Comparison of ENCODE assay signal across 1 cellular context in genomic region chr1:36285450-36286101, GRCh38.
A peak's percentile ranks its signal among the peaks of the same experiment; 100 is the strongest.
TF ChIP-seq lines count a peak whose summit lies in the region.

No MANE protein-coding gene starts in this region.

TF ChIP-seq in HepG2, 621 proteins besides CTCF, POLR2A, EP300 and RAD21 (continued from another document):
- TF ChIP-seq ESRRA (CRISPR knock-in tag; IDR thresholded peaks at IDR 0.05; ENCODE audit: low read depth) (no peak; the same call in 1 of the 2 replicates), MTA3 (CRISPR knock-in tag; IDR thresholded peaks at IDR 0.05) (no peak), MTA1 (CRISPR knock-in tag; IDR thresholded peaks at IDR 0.05; ENCODE audit: borderline replicate concordance) (no peak), ZNF317 (CRISPR knock-in tag; IDR thresholded peaks at IDR 0.05) (no peak), ZNF720 (CRISPR knock-in tag; IDR thresholded peaks at IDR 0.05) (no peak), SMC3 (IDR thresholded peaks at IDR 0.05; ENCODE audit: low read length) (peak; percentile 85), ZNF382 (CRISPR knock-in tag; IDR thresholded peaks at IDR 0.05; ENCODE audit: borderline replicate concordance) (no peak), PATZ1 (CRISPR knock-in tag; IDR thresholded peaks at IDR 0.05) (0 out of 2 replicates have a peak, but pooled peaks have one; percentile 23), CREB1 (IDR thresholded peaks at IDR 0.05) (no peak), CREB1 (CRISPR knock-in tag; IDR thresholded peaks at IDR 0.05) (no peak), IRF1 (CRISPR knock-in tag; IDR thresholded peaks at IDR 0.05; ENCODE audit: low read depth) (no peak), BHLHE40 (IDR thresholded peaks at IDR 0.05; ENCODE audit: low read length) (no peak), ZNF772 (CRISPR knock-in tag; IDR thresholded peaks at IDR 0.05) (no peak), CCAR2 (optimal IDR thresholded peaks at IDR 0.05; ENCODE audit: low read depth, low read length) (no peak), TFDP2 (CRISPR knock-in tag; IDR thresholded peaks at IDR 0.05) (no peak), ARNTL (CRISPR knock-in tag; IDR thresholded peaks at IDR 0.05) (no peak), CHD4 (IDR thresholded peaks at IDR 0.05; ENCODE audit: borderline replicate concordance, low read length) (no peak), ZXDC (CRISPR knock-in tag; IDR thresholded peaks at IDR 0.05) (no peak), YY1 (IDR thresholded peaks at IDR 0.05; ENCODE audit: insufficient read depth, insufficient replicate concordance, low read depth, low read length) (no peak), ETV6 (CRISPR knock-in tag; conservative IDR thresholded peaks at IDR 0.05) (no peak), ZBTB39 (CRISPR knock-in tag; IDR thresholded peaks at IDR 0.05) (no peak), HDAC2 (CRISPR knock-in tag; IDR thresholded peaks at IDR 0.05) (no peak), GABPB1 (CRISPR knock-in tag; IDR thresholded peaks at IDR 0.05) (no peak), SAP130 (CRISPR knock-in tag; IDR thresholded peaks at IDR 0.05; ENCODE audit: low read depth) (peak; percentile 43; the same call in 1 of the 2 replicates)
TF ChIP-seq in HepG2: peak in this region for 11.
